2 cellular contexts compared by ENCODE assay signal in genomic region chr3:142124243-142124642, GRCh38.
A peak's percentile ranks its signal among the peaks of the same experiment; 100 is the strongest.
TF ChIP-seq lines count a peak whose summit lies in the region.

No MANE protein-coding gene starts in this region.

TF ChIP-seq in HepG2, 621 proteins besides CTCF, POLR2A, EP300 and RAD21:
- no peak for TF ChIP-seq ATF4 (CRISPR knock-in tag; IDR thresholded peaks at IDR 0.05)
- no peak for TF ChIP-seq NR0B2 (CRISPR knock-in tag; IDR thresholded peaks at IDR 0.05)
- peak in 1 of 2 experiments; percentile 57; a peak in 3 of 4 replicates for TF ChIP-seq MAFK (conservative IDR thresholded peaks at IDR 0.05 in 1 of 2, IDR thresholded peaks at IDR 0.05 in 1 of 2; ENCODE audit: low read length in 2 of 2)
- TF ChIP-seq MAFF (IDR thresholded peaks at IDR 0.05; ENCODE audit: low read depth, low read length): peak; percentile 38; the same call in 1 of the 2 replicates

TF ChIP-seq in K562, 482 proteins besides CTCF, POLR2A, EP300 and RAD21:
- TF ChIP-seq ZNF316 (IDR thresholded peaks at IDR 0.05) (peak; percentile 83), TCF3 (CRISPR knock-in tag; IDR thresholded peaks at IDR 0.05) (no peak), ZNF224 (CRISPR knock-in tag; IDR thresholded peaks at IDR 0.05) (no peak), NCOR1 (IDR thresholded peaks at IDR 0.05) (no peak), CLOCK (CRISPR knock-in tag; IDR thresholded peaks at IDR 0.05; ENCODE audit: borderline replicate concordance) (no peak), CUX1 (CRISPR knock-in tag; IDR thresholded peaks at IDR 0.05) (no peak), GTF2E2 (tag; IDR thresholded peaks at IDR 0.05) (no peak), KLF13 (tag; IDR thresholded peaks at IDR 0.05; ENCODE audit: borderline replicate concordance, low read depth) (no peak), ATF3 (IDR thresholded peaks at IDR 0.05) (no peak), ATF3 (CRISPR knock-in tag; conservative IDR thresholded peaks at IDR 0.05) (no peak), KDM1A (IDR thresholded peaks at IDR 0.05) (no peak), MAFG (tag; conservative IDR thresholded peaks at IDR 0.05) (0 out of 2 replicates have a peak, but pooled peaks have one; percentile 17), NR0B1 (IDR thresholded peaks at IDR 0.05; ENCODE audit: partially characterized antibody) (no peak), RBBP5 (IDR thresholded peaks at IDR 0.05; ENCODE audit: borderline replicate concordance, insufficient read depth, low read length, poor library complexity, severe bottlenecking) (no peak), ZNF609 (CRISPR knock-in tag; IDR thresholded peaks at IDR 0.05; ENCODE audit: borderline replicate concordance) (no peak), POLR2B (IDR thresholded peaks at IDR 0.05; ENCODE audit: low read depth, partially characterized antibody) (no peak), C11orf30 (IDR thresholded peaks at IDR 0.05; ENCODE audit: low read depth) (peak; percentile 60), ZBED1 (IDR thresholded peaks at IDR 0.05) (no peak), NELFE (IDR thresholded peaks at IDR 0.05; ENCODE audit: insufficient read depth, insufficient read length) (no peak), KDM4B (IDR thresholded peaks at IDR 0.05; ENCODE audit: borderline replicate concordance in 2 of 2, low read depth in 1 of 2) (no peak)
